In the genomic region with DNA sequence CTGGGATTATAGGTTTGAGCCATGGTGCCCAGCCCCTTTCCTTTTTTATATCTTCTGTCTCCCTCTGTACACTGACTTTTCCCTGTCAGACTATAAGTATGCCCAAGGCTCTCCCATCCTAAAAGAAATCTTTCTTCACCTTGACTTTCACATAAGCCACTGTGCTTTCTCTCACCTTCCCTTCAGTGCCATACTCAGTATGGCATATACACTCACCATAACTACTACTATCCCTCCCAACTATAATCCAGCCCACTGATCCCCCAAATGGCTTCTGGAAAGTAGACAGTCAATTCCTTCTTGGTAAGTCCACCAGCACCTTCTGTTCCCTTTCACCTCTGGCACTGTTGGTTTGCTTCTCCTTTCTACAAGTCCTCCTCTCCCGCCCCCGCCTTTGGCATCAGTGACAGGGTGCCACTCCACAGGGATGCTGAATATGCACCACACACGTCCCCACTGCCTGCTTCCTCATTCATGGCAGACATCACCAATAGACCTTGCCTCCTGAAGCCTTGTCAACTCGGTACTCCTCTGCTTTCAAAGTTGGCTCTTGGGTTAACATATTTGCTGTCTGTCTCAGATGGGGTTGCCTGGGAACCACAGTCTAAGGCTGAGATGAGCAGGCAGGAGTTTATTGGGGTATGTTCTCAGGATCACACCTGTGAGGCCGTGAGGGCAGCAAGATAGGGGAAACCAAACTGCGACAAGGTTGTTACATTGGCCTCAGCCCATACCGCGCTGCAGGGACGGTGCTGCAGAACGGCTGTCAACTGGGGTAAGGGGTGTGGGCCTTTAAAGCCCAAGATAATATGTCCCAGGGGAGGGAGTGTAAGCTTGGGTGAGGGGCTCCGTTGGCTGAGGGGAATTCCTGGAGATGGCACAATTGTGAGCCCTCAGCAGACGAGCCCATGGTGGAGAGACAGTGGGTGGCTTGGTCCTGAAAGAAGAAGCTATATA, we compare ENCODE assay signal across 1 cellular context.
A peak's percentile ranks its signal among the peaks of the same experiment; 100 is the strongest.
TF ChIP-seq lines count a peak whose summit lies in the region.

No MANE protein-coding gene starts in this region.

TF ChIP-seq in HEK293, 187 proteins besides CTCF, POLR2A, EP300 and RAD21:
- TF ChIP-seq, protein P1, sequence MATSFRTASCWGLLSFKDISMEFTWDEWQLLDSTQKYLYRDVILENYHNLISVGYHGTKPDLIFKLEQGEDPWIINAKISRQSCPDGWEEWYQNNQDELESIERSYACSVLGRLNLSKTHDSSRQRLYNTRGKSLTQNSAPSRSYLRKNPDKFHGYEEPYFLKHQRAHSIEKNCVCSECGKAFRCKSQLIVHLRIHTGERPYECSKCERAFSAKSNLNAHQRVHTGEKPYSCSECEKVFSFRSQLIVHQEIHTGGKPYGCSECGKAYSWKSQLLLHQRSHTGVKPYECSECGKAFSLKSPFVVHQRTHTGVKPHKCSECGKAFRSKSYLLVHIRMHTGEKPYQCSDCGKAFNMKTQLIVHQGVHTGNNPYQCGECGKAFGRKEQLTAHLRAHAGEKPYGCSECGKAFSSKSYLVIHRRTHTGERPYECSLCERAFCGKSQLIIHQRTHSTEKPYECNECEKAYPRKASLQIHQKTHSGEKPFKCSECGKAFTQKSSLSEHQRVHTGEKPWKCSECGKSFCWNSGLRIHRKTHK (tag by site-specific recombination; IDR thresholded peaks at IDR 0.05) = no peak
- TF ChIP-seq SALL2 (tag by site-specific recombination; IDR thresholded peaks at IDR 0.05; ENCODE audit: borderline replicate concordance) (no peak), ZNF768 (tag by site-specific recombination; IDR thresholded peaks at IDR 0.05) (no peak), HOXD13 (CRISPR knock-in tag; IDR thresholded peaks at IDR 0.05; ENCODE audit: borderline replicate concordance) (no peak), ZNF701 (tag by site-specific recombination; IDR thresholded peaks at IDR 0.05) (no peak), ZBTB17 (tag by site-specific recombination; IDR thresholded peaks at IDR 0.05) (peak; percentile 82), ZNF623 (tag by site-specific recombination; IDR thresholded peaks at IDR 0.05) (no peak), ZSCAN4 (tag by site-specific recombination; IDR thresholded peaks at IDR 0.05) (no peak), GLIS1 (tag by site-specific recombination; IDR thresholded peaks at IDR 0.05) (no peak), ZFP37 (tag by site-specific recombination; IDR thresholded peaks at IDR 0.05) (no peak), ATF2 (tag by site-specific recombination; IDR thresholded peaks at IDR 0.05; ENCODE audit: low read depth) (no peak), ZNF280C (tag by site-specific recombination; IDR thresholded peaks at IDR 0.05) (no peak), PRDM1 (tag by site-specific recombination; IDR thresholded peaks at IDR 0.05) (peak; percentile 96)
